In genomic region chr3:52983336-52983807, GRCh38 we compare ENCODE assay signal across 8 cellular contexts.
A peak's percentile ranks its signal among the peaks of the same experiment; 100 is the strongest.
DNase-seq lines count a peak whose midpoint lies in the region; ATAC-seq and TF ChIP-seq lines count a peak whose summit lies in the region.

No MANE protein-coding gene starts in this region.

- in situ Hi-C loops in GM13976 (cut with MboI; ENCODE audit: low sequenced_read_pairs, unreplicated experiment): no loop called here
- in situ Hi-C loops in mammary epithelial cell (cut with MboI; ENCODE audit: low sequenced_read_pairs in 2 of 2): no loop called here

- H3K79me2 ChIP-seq in OCI-LY1 (ENCODE audit: insufficient read depth, low read length): 0 out of 2 replicates have a peak, but pooled peaks cover 4% of the 10 kb centered on the region
- peaks cover 21% of the 10 kb centered on the region for H3K79me2 ChIP-seq in mammary epithelial cell (ENCODE audit: insufficient read depth, low read length)

- CTCF ChIA-PET in HEK293T (lab: Yijun Ruan, JAX) (interaction anchor here (0.6 kb wide), 1 partner anchor 1311 kb away, joined by 3 read pairs; no protein-coding TSS in a partner anchor), mammary epithelial cell (lab: Charles Lee; ENCODE audit: low non-redundant PET) (no interaction called here)

- intact Hi-C loops in mammary epithelial cell (cut with micrococcal nuclease): no loop called here

- H3K9me2 ChIP-seq in OCI-LY1 (ENCODE audit: low read depth, low read length): no peaks in the 10 kb centered on the region

- H3K9ac ChIP-seq in OCI-LY1 (ENCODE audit: low read length): peak overlapping the region; percentile 59; the same call in 1 of the 2 replicates
- H3K9ac ChIP-seq in mammary epithelial cell (ENCODE audit: insufficient read depth, low read length): no peak overlapping the region

- H3K9me3 ChIP-seq in OCI-LY1 (ENCODE audit: low read length): no peaks in the 10 kb centered on the region
- H3K9me3 ChIP-seq in mammary epithelial cell (replicated peaks; ENCODE audit: insufficient read depth, low read length): no peaks in the 10 kb centered on the region

- 0 out of 2 replicates have a peak, but pooled peaks cover 9% of the 10 kb centered on the region for H3F3A ChIP-seq in OCI-LY1 (ENCODE audit: insufficient read depth, low read length)

- no TSS peak for BruUV-seq in mammary epithelial cell (replicated peaks; lab: Mats Ljungman, UMichigan)

- ATAC-seq in HG02642 (IDR thresholded peaks at IDR 0.05; ENCODE audit: poor library complexity, unreplicated experiment): peak; percentile 84

- WGBS in mammary epithelial cell (ENCODE audit: low coverage, missing lambda C conversion rate): 86% methylated on average over 5 of the region's 5 CpGs

- dilution Hi-C loops in mammary epithelial cell (cut with HindIII; ENCODE audit: low sequenced_read_pairs): no loop called here

- H2AFZ ChIP-seq in OCI-LY1 (ENCODE audit: low read length) (no peak overlapping the region), mammary epithelial cell (ENCODE audit: low read depth, low read length) (no peak overlapping the region)

- POLR2A ChIA-PET in HEK293T (lab: Yijun Ruan, JAX): no interaction called here

- H3K27me3 ChIP-seq in OCI-LY1 (ENCODE audit: insufficient read depth, low read length) (no peaks in the 10 kb centered on the region), mammary epithelial cell (ENCODE audit: insufficient read depth, low read length) (no peaks in the 10 kb centered on the region)

- H3K27ac ChIP-seq in OCI-LY1 (ENCODE audit: low read depth, low read length, poor library complexity, severe bottlenecking) (peak overlapping the region; percentile 99), mammary epithelial cell (ENCODE audit: insufficient read depth, low read depth, low read length) (no peak overlapping the region)

- H3K4me2 ChIP-seq in OCI-LY1 (ENCODE audit: low read length) (peak overlapping the region; percentile 67), mammary epithelial cell (ENCODE audit: insufficient read depth, low read depth, low read length) (no peak overlapping the region)

- H4K20me1 ChIP-seq in OCI-LY1 (ENCODE audit: insufficient read depth, low read length) (no peaks in the 10 kb centered on the region), mammary epithelial cell (ENCODE audit: insufficient read depth, low read length) (no peaks in the 10 kb centered on the region)

- DNase-seq in GM13976 (ENCODE audit: low spot score) (peak; percentile 71), HCEC 1CT (no peak), HEK293T (ENCODE audit: extremely low spot score) (no peak), mammary epithelial cell (no peak)
- DNase-seq in activated T-helper 9 cell treated with anti-CD3 and anti-CD28 coated beads, Interleukin-2, amount 50 U/mL, for 16 hours (ENCODE audit: low read depth): peak; percentile 28
- DNase-seq in stimulated activated CD4-positive, alpha-beta T cell treated with anti-CD3 and anti-CD28 coated beads, Interleukin-4, amount 100 ng/mL, for 1 hour: peak; percentile 8

- TF ChIP-seq CTCF in GM13976 (IDR thresholded peaks at IDR 0.05; ENCODE audit: borderline replicate concordance, control extremely low read depth, extremely low read depth, insufficient read depth, missing control alignments) (no peak), OCI-LY1 (IDR thresholded peaks at IDR 0.05; ENCODE audit: low read length) (no peak), mammary epithelial cell (conservative IDR thresholded peaks at IDR 0.05 in 1 of 2, IDR thresholded peaks at IDR 0.05 in 1 of 2; ENCODE audit: extremely low read depth in 1 of 2, insufficient read depth in 1 of 2, low read depth in 1 of 2, low read length in 2 of 2) (no peak)

- H3K4me1 ChIP-seq in OCI-LY1 (ENCODE audit: insufficient read depth, low read length, severe bottlenecking) (peaks cover 44% of the 10 kb centered on the region), mammary epithelial cell (ENCODE audit: insufficient read depth, low read length) (no peaks in the 10 kb centered on the region)

- H3K4me3 ChIP-seq in OCI-LY1 (ENCODE audit: low read depth, low read length, poor library complexity, severe bottlenecking) (peak overlapping the region; percentile 40), mammary epithelial cell (replicated peaks in 1 of 3; ENCODE audit: insufficient read depth in 1 of 3, low read depth in 2 of 3, low read length in 3 of 3) (no peak overlapping the region)

- H3K36me3 ChIP-seq in OCI-LY1 (ENCODE audit: insufficient read depth, low read length) (no peaks in the 10 kb centered on the region), mammary epithelial cell (ENCODE audit: insufficient read depth, low read length) (no peaks in the 10 kb centered on the region)

TF ChIP-seq in HEK293T, 16 proteins besides CTCF, POLR2A, EP300 and RAD21:
- TF ChIP-seq HDGF (IDR thresholded peaks at IDR 0.05; ENCODE audit: borderline replicate concordance) (no peak), FOXM1 (IDR thresholded peaks at IDR 0.05; ENCODE audit: borderline replicate concordance) (no peak), LEF1 (IDR thresholded peaks at IDR 0.05; ENCODE audit: borderline replicate concordance) (no peak)

Comparison
In these comparisons a context has a peak if more than half of its experiments do, and no peak if none do; other contexts are left out.
1. DNase-seq: peak in GM13976 (single experiment), activated T-helper 9 cell treated with anti-CD3 and anti-CD28 coated beads, Interleukin-2, amount 50 U/mL, for 16 hours (single experiment) and stimulated activated CD4-positive, alpha-beta T cell treated with anti-CD3 and anti-CD28 coated beads, Interleukin-4, amount 100 ng/mL, for 1 hour (single experiment); none in HCEC 1CT (single experiment), HEK293T (single experiment) and mammary epithelial cell (single experiment).